ENCODE assay signal across 1 cellular context in genomic region chr9:92147030-92147853, GRCh38.
TF ChIP-seq lines count a peak whose summit lies in the region.

No MANE protein-coding gene starts in this region.

TF ChIP-seq in K562, 482 proteins besides CTCF, POLR2A, EP300 and RAD21 (continued from another document and continues in another):
- TF ChIP-seq YY1 (IDR thresholded peaks at IDR 0.05; ENCODE audit: borderline replicate concordance in 1 of 3, control insufficient read depth in 1 of 3, extremely low read depth in 1 of 3, insufficient read depth in 3 of 3, insufficient read length in 1 of 3, insufficient replicate concordance in 2 of 3, low read depth in 1 of 3, low read length in 2 of 3): peak in 1 of 3 experiments; percentile 9
- no peak for TF ChIP-seq RBM15 (IDR thresholded peaks at IDR 0.05; ENCODE audit: insufficient read depth, low read length)
- TF ChIP-seq, protein P1, sequence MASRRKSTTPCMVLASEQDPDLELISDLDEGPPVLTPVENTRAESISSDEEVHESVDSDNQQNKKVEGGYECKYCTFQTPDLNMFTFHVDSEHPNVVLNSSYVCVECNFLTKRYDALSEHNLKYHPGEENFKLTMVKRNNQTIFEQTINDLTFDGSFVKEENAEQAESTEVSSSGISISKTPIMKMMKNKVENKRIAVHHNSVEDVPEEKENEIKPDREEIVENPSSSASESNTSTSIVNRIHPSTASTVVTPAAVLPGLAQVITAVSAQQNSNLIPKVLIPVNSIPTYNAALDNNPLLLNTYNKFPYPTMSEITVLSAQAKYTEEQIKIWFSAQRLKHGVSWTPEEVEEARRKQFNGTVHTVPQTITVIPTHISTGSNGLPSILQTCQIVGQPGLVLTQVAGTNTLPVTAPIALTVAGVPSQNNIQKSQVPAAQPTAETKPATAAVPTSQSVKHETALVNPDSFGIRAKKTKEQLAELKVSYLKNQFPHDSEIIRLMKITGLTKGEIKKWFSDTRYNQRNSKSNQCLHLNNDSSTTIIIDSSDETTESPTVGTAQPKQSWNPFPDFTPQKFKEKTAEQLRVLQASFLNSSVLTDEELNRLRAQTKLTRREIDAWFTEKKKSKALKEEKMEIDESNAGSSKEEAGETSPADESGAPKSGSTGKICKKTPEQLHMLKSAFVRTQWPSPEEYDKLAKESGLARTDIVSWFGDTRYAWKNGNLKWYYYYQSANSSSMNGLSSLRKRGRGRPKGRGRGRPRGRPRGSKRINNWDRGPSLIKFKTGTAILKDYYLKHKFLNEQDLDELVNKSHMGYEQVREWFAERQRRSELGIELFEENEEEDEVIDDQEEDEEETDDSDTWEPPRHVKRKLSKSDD (conservative IDR thresholded peaks at IDR 0.05; ENCODE audit: low read length): no peak
- no peak for TF ChIP-seq E2F4 (CRISPR knock-in tag; IDR thresholded peaks at IDR 0.05; ENCODE audit: low read depth)
- no peak for TF ChIP-seq ETS1 (conservative IDR thresholded peaks at IDR 0.05; ENCODE audit: control insufficient read depth, low read depth, low read length)
- no peak for TF ChIP-seq KLF10 (CRISPR knock-in tag; IDR thresholded peaks at IDR 0.05)
- no peak for TF ChIP-seq KDM4B (IDR thresholded peaks at IDR 0.05; ENCODE audit: borderline replicate concordance in 2 of 2, low read depth in 1 of 2)
- peak; percentile 21 to 22; a peak in 1 of 4 replicates for TF ChIP-seq MAZ (CRISPR knock-in tag; conservative IDR thresholded peaks at IDR 0.05 in 1 of 2, IDR thresholded peaks at IDR 0.05 in 1 of 2)
- TF ChIP-seq, protein P2, sequence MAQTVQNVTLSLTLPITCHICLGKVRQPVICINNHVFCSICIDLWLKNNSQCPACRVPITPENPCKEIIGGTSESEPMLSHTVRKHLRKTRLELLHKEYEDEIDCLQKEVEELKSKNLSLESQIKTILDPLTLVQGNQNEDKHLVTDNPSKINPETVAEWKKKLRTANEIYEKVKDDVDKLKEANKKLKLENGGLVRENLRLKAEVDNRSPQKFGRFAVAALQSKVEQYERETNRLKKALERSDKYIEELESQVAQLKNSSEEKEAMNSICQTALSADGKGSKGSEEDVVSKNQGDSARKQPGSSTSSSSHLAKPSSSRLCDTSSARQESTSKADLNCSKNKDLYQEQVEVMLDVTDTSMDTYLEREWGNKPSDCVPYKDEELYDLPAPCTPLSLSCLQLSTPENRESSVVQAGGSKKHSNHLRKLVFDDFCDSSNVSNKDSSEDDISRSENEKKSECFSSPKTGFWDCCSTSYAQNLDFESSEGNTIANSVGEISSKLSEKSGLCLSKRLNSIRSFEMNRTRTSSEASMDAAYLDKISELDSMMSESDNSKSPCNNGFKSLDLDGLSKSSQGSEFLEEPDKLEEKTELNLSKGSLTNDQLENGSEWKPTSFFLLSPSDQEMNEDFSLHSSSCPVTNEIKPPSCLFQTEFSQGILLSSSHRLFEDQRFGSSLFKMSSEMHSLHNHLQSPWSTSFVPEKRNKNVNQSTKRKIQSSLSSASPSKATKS (CRISPR knock-in tag; IDR thresholded peaks at IDR 0.05): no peak
- TF ChIP-seq ZBTB33 (CRISPR knock-in tag; IDR thresholded peaks at IDR 0.05): no peak
- no peak for TF ChIP-seq TEAD4 (IDR thresholded peaks at IDR 0.05; ENCODE audit: low read length)
- TF ChIP-seq TEAD4 (CRISPR knock-in tag; IDR thresholded peaks at IDR 0.05; ENCODE audit: borderline replicate concordance): no peak
- TF ChIP-seq CHD7 (IDR thresholded peaks at IDR 0.05; ENCODE audit: low read depth, low read length): no peak
- TF ChIP-seq ZSCAN32 (CRISPR knock-in tag; IDR thresholded peaks at IDR 0.05): no peak
- TF ChIP-seq DNMT1 (IDR thresholded peaks at IDR 0.05): no peak
- TF ChIP-seq GATA2 (CRISPR knock-in tag; IDR thresholded peaks at IDR 0.05): no peak
- no peak for TF ChIP-seq ZNF780A (CRISPR knock-in tag; IDR thresholded peaks at IDR 0.05)
- 0 out of 4 replicates have a peak, but pooled peaks of 1 of the 2 experiments have one; percentile 22 for TF ChIP-seq MCM7 (IDR thresholded peaks at IDR 0.05)
- TF ChIP-seq ZNF655 (CRISPR knock-in tag; IDR thresholded peaks at IDR 0.05): no peak
- TF ChIP-seq IRF2 (CRISPR knock-in tag; IDR thresholded peaks at IDR 0.05): no peak
- no peak for TF ChIP-seq TGIF2 (CRISPR knock-in tag; IDR thresholded peaks at IDR 0.05)
- TF ChIP-seq, protein P3, sequence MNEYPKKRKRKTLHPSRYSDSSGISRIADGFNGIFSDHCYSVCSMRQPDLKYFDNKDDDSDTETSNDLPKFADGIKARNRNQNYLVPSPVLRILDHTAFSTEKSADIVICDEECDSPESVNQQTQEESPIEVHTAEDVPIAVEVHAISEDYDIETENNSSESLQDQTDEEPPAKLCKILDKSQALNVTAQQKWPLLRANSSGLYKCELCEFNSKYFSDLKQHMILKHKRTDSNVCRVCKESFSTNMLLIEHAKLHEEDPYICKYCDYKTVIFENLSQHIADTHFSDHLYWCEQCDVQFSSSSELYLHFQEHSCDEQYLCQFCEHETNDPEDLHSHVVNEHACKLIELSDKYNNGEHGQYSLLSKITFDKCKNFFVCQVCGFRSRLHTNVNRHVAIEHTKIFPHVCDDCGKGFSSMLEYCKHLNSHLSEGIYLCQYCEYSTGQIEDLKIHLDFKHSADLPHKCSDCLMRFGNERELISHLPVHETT (CRISPR knock-in tag; conservative IDR thresholded peaks at IDR 0.05 in 1 of 2, IDR thresholded peaks at IDR 0.05 in 1 of 2): no peak; a peak in 1 of 4 replicates
- TF ChIP-seq TEAD1 (CRISPR knock-in tag; IDR thresholded peaks at IDR 0.05): peak in 1 of 2 experiments; percentile 77; a peak in 2 of 4 replicates
- no peak for TF ChIP-seq PML (IDR thresholded peaks at IDR 0.05; ENCODE audit: low read length)
